In the genomic region with DNA sequence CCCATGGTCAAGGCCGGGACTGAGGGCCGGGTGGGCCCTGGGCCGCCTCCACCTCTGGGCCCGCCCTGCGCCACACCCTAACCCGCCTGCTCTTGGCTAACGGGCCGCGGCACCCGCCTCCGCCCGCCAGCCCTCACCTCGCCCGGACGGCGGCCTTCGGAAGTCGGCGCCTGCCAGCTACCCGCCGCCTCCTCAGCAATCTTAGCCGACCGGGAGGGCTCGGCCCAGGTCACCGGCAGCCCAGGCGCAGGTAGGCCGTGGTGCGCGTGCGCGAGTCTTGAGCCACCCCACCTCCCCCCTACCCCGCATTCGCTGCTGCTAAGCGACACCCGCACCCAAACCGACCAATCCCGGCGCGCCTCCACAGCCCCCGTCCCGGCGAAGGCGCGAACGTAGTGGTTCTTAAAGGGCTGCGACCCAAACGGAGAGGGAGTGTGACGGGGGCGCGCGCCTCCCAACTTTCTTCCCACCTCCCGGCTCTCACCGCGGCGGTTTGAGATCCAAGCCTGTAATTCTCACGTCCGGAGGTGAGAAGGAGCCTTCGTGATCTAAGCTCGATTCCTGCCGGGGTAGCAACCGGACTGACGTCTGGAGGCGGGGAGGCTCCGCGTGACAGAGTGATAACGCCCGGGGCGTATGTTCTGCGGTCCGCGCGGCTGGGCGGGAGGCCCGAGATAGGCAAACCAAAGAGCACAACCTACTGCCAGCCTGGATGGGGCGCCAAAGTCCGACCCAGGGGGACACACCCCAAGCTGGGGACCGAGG, we compare ENCODE assay signal across 1 cellular context.
TF ChIP-seq lines count a peak whose summit lies in the region.

A gene with protein sequence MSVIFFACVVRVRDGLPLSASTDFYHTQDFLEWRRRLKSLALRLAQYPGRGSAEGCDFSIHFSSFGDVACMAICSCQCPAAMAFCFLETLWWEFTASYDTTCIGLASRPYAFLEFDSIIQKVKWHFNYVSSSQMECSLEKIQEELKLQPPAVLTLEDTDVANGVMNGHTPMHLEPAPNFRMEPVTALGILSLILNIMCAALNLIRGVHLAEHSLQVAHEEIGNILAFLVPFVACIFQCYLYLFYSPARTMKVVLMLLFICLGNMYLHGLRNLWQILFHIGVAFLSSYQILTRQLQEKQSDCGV (minus strand): TSS at position 259 of the 765 bp plus-strand sequence. CDS start 12,921 bp downstream, outside the sequence.

TF ChIP-seq in HEK293, 187 proteins besides CTCF, POLR2A, EP300 and RAD21 (continued from another document and continues in another):
- TF ChIP-seq ZNF221 (tag by site-specific recombination; IDR thresholded peaks at IDR 0.05; ENCODE audit: borderline replicate concordance) = no peak
- TF ChIP-seq SETDB1 (IDR thresholded peaks at IDR 0.05; ENCODE audit: insufficient read length, low read length) = no peak
- no peak for TF ChIP-seq ZNF394 (tag by site-specific recombination; IDR thresholded peaks at IDR 0.05; ENCODE audit: borderline replicate concordance)
- no peak for TF ChIP-seq ZSCAN23 (tag by site-specific recombination; IDR thresholded peaks at IDR 0.05)
- 0 out of 2 replicates have a peak, but pooled peaks have one; percentile 5 for TF ChIP-seq MZF1 (tag by site-specific recombination; IDR thresholded peaks at IDR 0.05; ENCODE audit: borderline replicate concordance)
- no peak for TF ChIP-seq HOXA7 (CRISPR knock-in tag; IDR thresholded peaks at IDR 0.05; ENCODE audit: borderline replicate concordance)
- no peak for TF ChIP-seq ZNF560 (tag by site-specific recombination; IDR thresholded peaks at IDR 0.05; ENCODE audit: borderline replicate concordance)
- TF ChIP-seq ZEB2 (tag by site-specific recombination; IDR thresholded peaks at IDR 0.05) = peak; percentile 82
- 0 out of 2 replicates have a peak, but pooled peaks have one; percentile 48 for TF ChIP-seq ZNF2 (tag by site-specific recombination; IDR thresholded peaks at IDR 0.05)
- no peak for TF ChIP-seq ZNF768 (tag by site-specific recombination; IDR thresholded peaks at IDR 0.05)
- TF ChIP-seq GLI4 (tag by site-specific recombination; IDR thresholded peaks at IDR 0.05) = no peak
- no peak for TF ChIP-seq ZNF558 (tag by site-specific recombination; IDR thresholded peaks at IDR 0.05)
- TF ChIP-seq HIC1 (tag by site-specific recombination; IDR thresholded peaks at IDR 0.05) = 0 out of 2 replicates have a peak, but pooled peaks have one; percentile 43
- TF ChIP-seq ZNF26 (tag by site-specific recombination; IDR thresholded peaks at IDR 0.05) = no peak
- TF ChIP-seq ZFP3 (tag by site-specific recombination; IDR thresholded peaks at IDR 0.05; ENCODE audit: low read depth) = no peak
- no peak for TF ChIP-seq ZNF837 (tag by site-specific recombination; IDR thresholded peaks at IDR 0.05)
- TF ChIP-seq ZBTB1 (tag by site-specific recombination; IDR thresholded peaks at IDR 0.05) = 0 out of 2 replicates have a peak, but pooled peaks have one; percentile 58
- TF ChIP-seq, protein P1, sequence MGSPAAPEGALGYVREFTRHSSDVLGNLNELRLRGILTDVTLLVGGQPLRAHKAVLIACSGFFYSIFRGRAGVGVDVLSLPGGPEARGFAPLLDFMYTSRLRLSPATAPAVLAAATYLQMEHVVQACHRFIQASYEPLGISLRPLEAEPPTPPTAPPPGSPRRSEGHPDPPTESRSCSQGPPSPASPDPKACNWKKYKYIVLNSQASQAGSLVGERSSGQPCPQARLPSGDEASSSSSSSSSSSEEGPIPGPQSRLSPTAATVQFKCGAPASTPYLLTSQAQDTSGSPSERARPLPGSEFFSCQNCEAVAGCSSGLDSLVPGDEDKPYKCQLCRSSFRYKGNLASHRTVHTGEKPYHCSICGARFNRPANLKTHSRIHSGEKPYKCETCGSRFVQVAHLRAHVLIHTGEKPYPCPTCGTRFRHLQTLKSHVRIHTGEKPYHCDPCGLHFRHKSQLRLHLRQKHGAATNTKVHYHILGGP (tag by site-specific recombination; IDR thresholded peaks at IDR 0.05) = no peak
- no peak for TF ChIP-seq OSR2 (tag by site-specific recombination; IDR thresholded peaks at IDR 0.05)
- no peak for TF ChIP-seq ZNF473 (tag by site-specific recombination; IDR thresholded peaks at IDR 0.05)
- peak; percentile 69 for TF ChIP-seq ZFP69B (tag by site-specific recombination; IDR thresholded peaks at IDR 0.05)
- peak; percentile 39; the same call in 1 of the 2 replicates for TF ChIP-seq ZBTB7A (tag by site-specific recombination; IDR thresholded peaks at IDR 0.05; ENCODE audit: low read depth)
- no peak for TF ChIP-seq ZNF791 (tag by site-specific recombination; IDR thresholded peaks at IDR 0.05)
- no peak for TF ChIP-seq ZNF626 (tag by site-specific recombination; IDR thresholded peaks at IDR 0.05)
- TF ChIP-seq SCRT1 (tag by site-specific recombination; IDR thresholded peaks at IDR 0.05; ENCODE audit: borderline replicate concordance) = no peak
- no peak for TF ChIP-seq ZBTB6 (tag by site-specific recombination; IDR thresholded peaks at IDR 0.05)
- TF ChIP-seq, protein P2, sequence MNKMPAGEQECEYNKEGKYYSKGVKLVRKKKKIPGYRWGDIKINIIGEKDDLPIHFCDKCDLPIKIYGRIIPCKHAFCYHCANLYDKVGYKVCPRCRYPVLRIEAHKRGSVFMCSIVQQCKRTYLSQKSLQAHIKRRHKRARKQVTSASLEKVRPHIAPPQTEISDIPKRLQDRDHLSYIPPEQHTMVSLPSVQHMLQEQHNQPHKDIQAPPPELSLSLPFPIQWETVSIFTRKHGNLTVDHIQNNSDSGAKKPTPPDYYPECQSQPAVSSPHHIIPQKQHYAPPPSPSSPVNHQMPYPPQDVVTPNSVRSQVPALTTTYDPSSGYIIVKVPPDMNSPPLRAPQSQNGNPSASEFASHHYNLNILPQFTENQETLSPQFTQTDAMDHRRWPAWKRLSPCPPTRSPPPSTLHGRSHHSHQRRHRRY (tag by site-specific recombination; IDR thresholded peaks at IDR 0.05) = no peak
- TF ChIP-seq SALL2 (tag by site-specific recombination; IDR thresholded peaks at IDR 0.05; ENCODE audit: borderline replicate concordance) = no peak
- no peak for TF ChIP-seq ZFP41 (tag by site-specific recombination; IDR thresholded peaks at IDR 0.05; ENCODE audit: borderline replicate concordance)
- peak; percentile 87 for TF ChIP-seq SP2 (tag by site-specific recombination; IDR thresholded peaks at IDR 0.05)
- TF ChIP-seq ZNF664 (tag by site-specific recombination; IDR thresholded peaks at IDR 0.05) = no peak
- no peak for TF ChIP-seq ZNF175 (tag by site-specific recombination; IDR thresholded peaks at IDR 0.05)
- TF ChIP-seq ZNF555 (tag by site-specific recombination; conservative IDR thresholded peaks at IDR 0.05) = no peak
- TF ChIP-seq, protein P3, sequence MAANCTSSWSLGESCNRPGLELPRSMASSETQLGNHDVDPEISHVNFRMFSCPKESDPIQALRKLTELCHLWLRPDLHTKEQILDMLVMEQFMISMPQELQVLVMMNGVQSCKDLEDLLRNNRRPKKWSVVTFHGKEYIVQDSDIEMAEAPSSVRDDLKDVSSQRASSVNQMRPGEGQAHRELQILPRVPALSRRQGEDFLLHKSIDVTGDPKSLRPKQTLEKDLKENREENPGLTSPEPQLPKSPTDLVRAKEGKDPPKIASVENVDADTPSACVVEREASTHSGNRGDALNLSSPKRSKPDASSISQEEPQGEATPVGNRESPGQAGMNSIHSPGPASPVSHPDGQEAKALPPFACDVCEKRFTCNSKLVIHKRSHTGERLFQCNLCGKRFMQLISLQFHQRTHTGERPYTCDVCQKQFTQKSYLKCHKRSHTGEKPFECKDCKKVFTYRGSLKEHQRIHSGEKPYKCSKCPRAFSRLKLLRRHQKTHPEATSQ (tag by site-specific recombination; IDR thresholded peaks at IDR 0.05) = 0 out of 2 replicates have a peak, but pooled peaks have one; percentile 17
- peak; percentile 65 for TF ChIP-seq GLIS1 (tag by site-specific recombination; IDR thresholded peaks at IDR 0.05)
- TF ChIP-seq ZNF76 (tag by site-specific recombination; IDR thresholded peaks at IDR 0.05; ENCODE audit: borderline replicate concordance, low read depth) = no peak; the same call in 1 of the 2 replicates
- TF ChIP-seq ZBTB10 (tag by site-specific recombination; IDR thresholded peaks at IDR 0.05) = no peak; the same call in 1 of the 2 replicates
- no peak for TF ChIP-seq ZNF530 (tag by site-specific recombination; IDR thresholded peaks at IDR 0.05; ENCODE audit: low read depth)
- TF ChIP-seq KLF16 (tag by site-specific recombination; IDR thresholded peaks at IDR 0.05) = peak; percentile 61; the same call in 1 of the 2 replicates
- TF ChIP-seq ZNF18 (tag by site-specific recombination; IDR thresholded peaks at IDR 0.05) = peak; percentile 85
- TF ChIP-seq, protein P4, sequence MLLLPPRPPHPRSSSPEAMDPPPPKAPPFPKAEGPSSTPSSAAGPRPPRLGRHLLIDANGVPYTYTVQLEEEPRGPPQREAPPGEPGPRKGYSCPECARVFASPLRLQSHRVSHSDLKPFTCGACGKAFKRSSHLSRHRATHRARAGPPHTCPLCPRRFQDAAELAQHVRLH (tag by site-specific recombination; IDR thresholded peaks at IDR 0.05) = peak; percentile 39; the same call in 1 of the 2 replicates
- TF ChIP-seq ZXDB (tag by site-specific recombination; IDR thresholded peaks at IDR 0.05) = peak; percentile 56; the same call in 1 of the 2 replicates
- no peak for TF ChIP-seq ZNF416 (tag by site-specific recombination; IDR thresholded peaks at IDR 0.05)
- no peak for TF ChIP-seq ZNF514 (tag by site-specific recombination; IDR thresholded peaks at IDR 0.05)
- TF ChIP-seq ZNF292 (tag by site-specific recombination; IDR thresholded peaks at IDR 0.05; ENCODE audit: borderline replicate concordance, low read depth) = no peak
- TF ChIP-seq FEZF1 (tag by site-specific recombination; IDR thresholded peaks at IDR 0.05) = peak; percentile 39; the same call in 1 of the 2 replicates
- TF ChIP-seq SP3 (tag by site-specific recombination; IDR thresholded peaks at IDR 0.05) = peak; percentile 75
- peak; percentile 59 for TF ChIP-seq GLIS2 (tag by site-specific recombination; IDR thresholded peaks at IDR 0.05)
- TF ChIP-seq WT1 (tag by site-specific recombination; IDR thresholded peaks at IDR 0.05) = peak; percentile 83
- peak; percentile 81 for TF ChIP-seq ZFHX2 (tag by site-specific recombination; conservative IDR thresholded peaks at IDR 0.05)
